ENCODE assay signal across 14 cellular contexts in genomic region chr1:8390707-8391106, GRCh38.
DNase-seq lines count a peak whose midpoint lies in the region; ATAC-seq, FAIRE-seq and TF ChIP-seq lines count a peak whose summit lies in the region.
"Had no signal": no experiment of that assay in that cellular context is flagged by ENCODE, and none has a peak within 500 bp of the region (broad histone marks: within the 10 kb centered on the region; RNA-seq: fewer than 3 reads in every experiment).

No MANE protein-coding gene starts in this region.

- WGBS in K562 (ENCODE audit: insufficient coverage, low coverage, missing lambda C conversion rate): 38% methylated on average over 4 of the region's 4 CpGs
- WGBS in psoas muscle, 3 donors: 81 to 88% (median 84%) methylated on average over 4 of the region's 4 CpGs
- WGBS in small intestine, 3 donors: 78 to 91% (median 82%) methylated on average over 4 of the region's 4 CpGs

- H2AFZ ChIP-seq in K562 (ENCODE audit: low read depth, low read length): no peak overlapping the region

- no peaks in the 10 kb centered on the region for H3K9me3 ChIP-seq in HEK293 (ENCODE audit: control insufficient read depth, insufficient read depth, low read depth, low read length)
- no peaks in the 10 kb centered on the region for H3K9me3 ChIP-seq in K562 (replicated peaks; ENCODE audit: control insufficient read depth, insufficient read depth, low read depth, low read length)
- H3K9me3 ChIP-seq in psoas muscle: no peaks in the 10 kb centered on the region
- H3K9me3 ChIP-seq in Peyer's patch: no peaks in the 10 kb centered on the region
- no peaks in the 10 kb centered on the region for H3K9me3 ChIP-seq in small intestine (ENCODE audit: control insufficient read depth, low read depth)
- H3K9me3 ChIP-seq in SJCRH30 (replicated peaks): no peaks in the 10 kb centered on the region

- H3K4me1 ChIP-seq in HEK293 (ENCODE audit: control insufficient read depth, insufficient read depth, low read length) (peaks cover 11% of the 10 kb centered on the region; the same call in 1 of the 2 replicates), K562 (replicated peaks in 1 of 2; ENCODE audit: control insufficient read depth in 2 of 2, insufficient read depth in 2 of 2, low read length in 2 of 2) (peaks cover 16 to 37% of the 10 kb centered on the region in 2 experiments), psoas muscle (peaks cover 58% of the 10 kb centered on the region), Peyer's patch (peaks cover 0 to 33% (median 1%) of the 10 kb centered on the region in 4 donors), small intestine (ENCODE audit: control insufficient read depth in 2 of 2, insufficient read depth in 1 of 2, low read depth in 1 of 2, low read length in 1 of 2) (peaks cover 0 to 10% of the 10 kb centered on the region in 2 donors), SJCRH30 (no peaks in the 10 kb centered on the region)

- TF ChIP-seq POLR2A in K562 (conservative IDR thresholded peaks at IDR 0.05) (no peak), Peyer's patch (IDR thresholded peaks at IDR 0.05) (no peak)

- H3K4me3 Mint-ChIP-seq in activated CD8-positive, alpha-beta T cell treated with anti-CD3 and anti-CD28 coated beads for 36 hours: no peak overlapping the region
- no peak overlapping the region for H3K4me3 Mint-ChIP-seq in activated CD8-positive, alpha-beta T cell treated with anti-CD3 and anti-CD28 coated beads, Interleukin-2, amount 10 ng/mL, durations not matched to agents 7 days and 5 days
- H3K4me3 Mint-ChIP-seq: stimulated activated naive CD8-positive, alpha-beta T cell treated with anti-CD3 and anti-CD28 coated beads, Interleukin-15, Interleukin-2, amounts not matched to agents 100 ng/mL and 50 ng/mL, for 24 hours had no signal

- ATAC-seq in activated CD8-positive, alpha-beta T cell treated with anti-CD3 and anti-CD28 coated beads for 36 hours: no peak
- no peak for ATAC-seq in activated CD8-positive, alpha-beta T cell treated with anti-CD3 and anti-CD28 coated beads, Interleukin-2, amount 10 ng/mL, durations not matched to agents 7 days and 5 days
- ATAC-seq in K562: no peak
- no peak for ATAC-seq in psoas muscle

- POLR2A ChIA-PET in activated CD8-positive, alpha-beta T cell treated with anti-CD3 and anti-CD28 coated beads for 36 hours (lab: Charles Lee): interaction anchor here (0.7 kb wide), 1 partner anchor 37 kb away, joined by 3 read pairs; no protein-coding TSS in a partner anchor
- POLR2A ChIA-PET in activated CD8-positive, alpha-beta T cell treated with anti-CD3 and anti-CD28 coated beads, Interleukin-2, amount 10 ng/mL, durations not matched to agents 7 days and 5 days (lab: Charles Lee): no interaction called here
- POLR2A ChIA-PET in HEK293 (lab: Yijun Ruan, JAX): no interaction called here
- POLR2A ChIA-PET in K562 (lab: Yijun Ruan, JAX): interaction anchor here (1.0 to 1.1 kb wide), 2 partner anchors 15 to 135 kb away, joined by 3 read pairs; no protein-coding TSS in a partner anchor

- no TSS peak for BruUV-seq in K562 (replicated peaks; lab: Mats Ljungman, UMichigan)

- H3K9ac ChIP-seq in K562 (ENCODE audit: insufficient read depth in 1 of 2, low read depth in 2 of 2, low read length in 2 of 2): no peak overlapping the region

- H3K27me3 ChIP-seq in K562 (ENCODE audit: control insufficient read depth in 2 of 2, insufficient read depth in 2 of 2, low read length in 2 of 2) (no peaks in the 10 kb centered on the region), psoas muscle (ENCODE audit: insufficient read depth in 3 of 3, low read length in 2 of 3) (no peaks in the 10 kb centered on the region), Peyer's patch (no peaks in the 10 kb centered on the region), small intestine (ENCODE audit: control insufficient read depth in 2 of 2, insufficient read depth in 2 of 2, low read length in 2 of 2) (no peaks in the 10 kb centered on the region), SJCRH30 (no peaks in the 10 kb centered on the region)

- no peak for TF ChIP-seq RAD21 in K562 (CRISPR knock-in tag; conservative IDR thresholded peaks at IDR 0.05 in 1 of 2, IDR thresholded peaks at IDR 0.05 in 1 of 2)

- TF ChIP-seq EP300 in K562 (IDR thresholded peaks at IDR 0.05; ENCODE audit: low read length): no peak

- DNase-seq in activated CD8-positive, alpha-beta T cell treated with anti-CD3 and anti-CD28 coated beads for 36 hours: no peak
- no peak for DNase-seq in activated CD8-positive, alpha-beta T cell treated with anti-CD3 and anti-CD28 coated beads, Interleukin-2, amount 10 ng/mL, durations not matched to agents 7 days and 5 days
- peak in 1 of 4 experiments; percentile 21 for DNase-seq in K562 (ENCODE audit: extremely low read depth in 1 of 4, low spot score in 3 of 4)
- DNase-seq in psoas muscle: no peak
- DNase-seq in Peyer's patch: no peak
- DNase-seq in small intestine: no peak
- DNase-seq in SJCRH30: no peak
- DNase-seq: amniotic stem cell, EL, NCI-H69 had no signal

- H3K27ac ChIP-seq in HEK293 (ENCODE audit: extremely low read depth, low read depth, low read length) (no peak overlapping the region), K562 (ENCODE audit: extremely low read depth, low read depth, low read length) (no peak overlapping the region), psoas muscle (peak overlapping the region; percentile 43), Peyer's patch (no peak overlapping the region), small intestine (ENCODE audit: low read depth in 1 of 2, low read length in 1 of 2) (no peak overlapping the region), SJCRH30 (no peak overlapping the region)

- FAIRE-seq in K562 (lab: Jason Lieb, UNC): no peak
- FAIRE-seq in small intestine (lab: Jason Lieb, UNC): no peak
- FAIRE-seq: endometrium, RCC 7860 had no signal

- H3K9me1 ChIP-seq in K562 (ENCODE audit: control insufficient read depth, insufficient read depth, low read length): no peaks in the 10 kb centered on the region

- H3K9me3 Mint-ChIP-seq in activated CD8-positive, alpha-beta T cell treated with anti-CD3 and anti-CD28 coated beads for 36 hours: no peaks in the 10 kb centered on the region
- H3K9me3 Mint-ChIP-seq in activated CD8-positive, alpha-beta T cell treated with anti-CD3 and anti-CD28 coated beads, Interleukin-2, amount 10 ng/mL, durations not matched to agents 7 days and 5 days (ENCODE audit: insufficient read depth): no peaks in the 10 kb centered on the region
- H3K9me3 Mint-ChIP-seq: stimulated activated naive CD8-positive, alpha-beta T cell treated with anti-CD3 and anti-CD28 coated beads, Interleukin-15, Interleukin-2, amounts not matched to agents 100 ng/mL and 50 ng/mL, for 24 hours had no signal

- H3K27me3 Mint-ChIP-seq in activated CD8-positive, alpha-beta T cell treated with anti-CD3 and anti-CD28 coated beads for 36 hours: no peaks in the 10 kb centered on the region
- no peaks in the 10 kb centered on the region for H3K27me3 Mint-ChIP-seq in activated CD8-positive, alpha-beta T cell treated with anti-CD3 and anti-CD28 coated beads, Interleukin-2, amount 10 ng/mL, durations not matched to agents 7 days and 5 days (ENCODE audit: low read depth)
- H3K27me3 Mint-ChIP-seq: stimulated activated naive CD8-positive, alpha-beta T cell treated with anti-CD3 and anti-CD28 coated beads, Interleukin-15, Interleukin-2, amounts not matched to agents 100 ng/mL and 50 ng/mL, for 24 hours had no signal

- H4K20me1 ChIP-seq in K562 (replicated peaks; ENCODE audit: control insufficient read depth, insufficient read depth, low read length): peaks cover 12% of the 10 kb centered on the region

- H3K79me2 ChIP-seq in K562 (ENCODE audit: control insufficient read depth, insufficient read depth, low read length): peaks cover 14% of the 10 kb centered on the region

- H3K36me3 Mint-ChIP-seq in activated CD8-positive, alpha-beta T cell treated with anti-CD3 and anti-CD28 coated beads for 36 hours (ENCODE audit: low read depth): peaks cover 21% of the 10 kb centered on the region
- peaks cover 32% of the 10 kb centered on the region for H3K36me3 Mint-ChIP-seq in activated CD8-positive, alpha-beta T cell treated with anti-CD3 and anti-CD28 coated beads, Interleukin-2, amount 10 ng/mL, durations not matched to agents 7 days and 5 days (ENCODE audit: low read depth)

- in situ Hi-C loops in K562 (cut with MboI): no loop called here

- H3K4me2 ChIP-seq in K562 (ENCODE audit: insufficient read depth, low read length): no peak overlapping the region

- CTCF ChIA-PET in activated CD8-positive, alpha-beta T cell treated with anti-CD3 and anti-CD28 coated beads for 36 hours (lab: Charles Lee): interaction anchor here (0.7 kb wide), 1 partner anchor 64 kb away, joined by 3 read pairs; no protein-coding TSS in a partner anchor
- CTCF ChIA-PET in activated CD8-positive, alpha-beta T cell treated with anti-CD3 and anti-CD28 coated beads, Interleukin-2, amount 10 ng/mL, durations not matched to agents 7 days and 5 days (lab: Charles Lee): no interaction called here
- CTCF ChIA-PET in HEK293 (lab: Yijun Ruan, JAX): no interaction called here
- CTCF ChIA-PET in K562 (lab: Yijun Ruan, JAX; ENCODE audit: low intra/inter-chr PET ratio): no interaction called here

- intact Hi-C loops in activated CD8-positive, alpha-beta T cell treated with anti-CD3 and anti-CD28 coated beads for 36 hours (cut with micrococcal nuclease): no loop called here
- intact Hi-C loops in K562 (cut with micrococcal nuclease): no loop called here
- intact Hi-C loops in psoas muscle (cut with DNase I): no loop called here

- no peak for TF ChIP-seq CTCF in activated CD8-positive, alpha-beta T cell treated with anti-CD3 and anti-CD28 coated beads for 36 hours (IDR thresholded peaks at IDR 0.05)
- TF ChIP-seq CTCF in HEK293 (tag by site-specific recombination; IDR thresholded peaks at IDR 0.05) (no peak), K562 (IDR thresholded peaks at IDR 0.05 in 2 of 3, conservative IDR thresholded peaks at IDR 0.05 in 1 of 3; ENCODE audit: insufficient read depth in 2 of 3, low read depth in 1 of 3, low read length in 3 of 3) (no peak), psoas muscle (IDR thresholded peaks at IDR 0.05) (no peak), Peyer's patch (IDR thresholded peaks at IDR 0.05) (no peak)

- H3K27ac Mint-ChIP-seq in activated CD8-positive, alpha-beta T cell treated with anti-CD3 and anti-CD28 coated beads for 36 hours: peak overlapping the region; percentile 18
- no peak overlapping the region for H3K27ac Mint-ChIP-seq in activated CD8-positive, alpha-beta T cell treated with anti-CD3 and anti-CD28 coated beads, Interleukin-2, amount 10 ng/mL, durations not matched to agents 7 days and 5 days

- H3K36me3 ChIP-seq in HEK293 (ENCODE audit: control insufficient read depth in 2 of 2, insufficient read depth in 1 of 2, low read length in 2 of 2) (peaks cover 4 to 18% of the 10 kb centered on the region in 2 experiments; a peak in 2 of 3 replicates), K562 (ENCODE audit: control insufficient read depth, insufficient read depth, low read length) (no peaks in the 10 kb centered on the region; the same call in 2 of the 3 replicates), psoas muscle (ENCODE audit: insufficient read depth in 1 of 2, low read depth in 1 of 2) (peaks cover 2 to 9% of the 10 kb centered on the region in 2 donors), Peyer's patch (peaks cover 0 to 22% (median 0%) of the 10 kb centered on the region in 3 donors), small intestine (ENCODE audit: control insufficient read depth in 2 of 2, insufficient read depth in 2 of 2, low read length in 2 of 2) (peaks cover 0 to 3% of the 10 kb centered on the region in 2 donors), SJCRH30 (peaks cover 34% of the 10 kb centered on the region)

- H3K4me1 Mint-ChIP-seq in activated CD8-positive, alpha-beta T cell treated with anti-CD3 and anti-CD28 coated beads for 36 hours (ENCODE audit: low read depth): peaks cover 66% of the 10 kb centered on the region
- H3K4me1 Mint-ChIP-seq in activated CD8-positive, alpha-beta T cell treated with anti-CD3 and anti-CD28 coated beads, Interleukin-2, amount 10 ng/mL, durations not matched to agents 7 days and 5 days (ENCODE audit: low read depth): peaks cover 48% of the 10 kb centered on the region

- no peak overlapping the region for H3K4me3 ChIP-seq in HEK293 (ENCODE audit: low read depth, low read length)
- no peak overlapping the region for H3K4me3 ChIP-seq in K562
- H3K4me3 ChIP-seq in psoas muscle: no peak overlapping the region
- no peak overlapping the region for H3K4me3 ChIP-seq in Peyer's patch
- H3K4me3 ChIP-seq in small intestine (ENCODE audit: low read depth in 1 of 2, low read length in 2 of 2): no peak overlapping the region
- no peak overlapping the region for H3K4me3 ChIP-seq in SJCRH30

Comparison
In these comparisons a context has a peak if more than half of its experiments do, and no peak if none do; other contexts are left out.
1. POLR2A ChIA-PET loops: an anchor here in activated CD8-positive, alpha-beta T cell treated with anti-CD3 and anti-CD28 coated beads for 36 hours (0.7 kb wide) and K562 (1.0 to 1.1 kb wide); none called in activated CD8-positive, alpha-beta T cell treated with anti-CD3 and anti-CD28 coated beads, Interleukin-2, amount 10 ng/mL, durations not matched to agents 7 days and 5 days and HEK293.